1 cellular context compared by ENCODE assay signal in genomic region chr6:157981132-157981394, GRCh38.
TF ChIP-seq lines count a peak whose summit lies in the region.

No MANE protein-coding gene starts in this region.

TF ChIP-seq in K562, 482 proteins besides CTCF, POLR2A, EP300 and RAD21 (continued from another document and continues in another):
- TF ChIP-seq ARID4B (CRISPR knock-in tag; IDR thresholded peaks at IDR 0.05) (peak; percentile 75), ZBTB2 (IDR thresholded peaks at IDR 0.05) (peak; percentile 64; the same call in 1 of the 2 replicates), ESRRA (IDR thresholded peaks at IDR 0.05; ENCODE audit: borderline replicate concordance, low read depth) (no peak), CBFB (CRISPR knock-in tag; IDR thresholded peaks at IDR 0.05) (peak; percentile 84), HMG20B (CRISPR knock-in tag; IDR thresholded peaks at IDR 0.05) (no peak), PKNOX1 (IDR thresholded peaks at IDR 0.05) (0 out of 2 replicates have a peak, but pooled peaks have one; percentile 41), IRF1 (CRISPR knock-in tag; IDR thresholded peaks at IDR 0.05; ENCODE audit: borderline replicate concordance) (no peak), FOXK2 (conservative IDR thresholded peaks at IDR 0.05 in 1 of 2, IDR thresholded peaks at IDR 0.05 in 1 of 2; ENCODE audit: low read depth in 2 of 2) (0 out of 4 replicates have a peak, but pooled peaks of 1 of the 2 experiments have one; percentile 70), USF1 (CRISPR knock-in tag; IDR thresholded peaks at IDR 0.05) (peak; percentile 95), MLLT1 (IDR thresholded peaks at IDR 0.05) (peak in 1 of 2 experiments; percentile 60; a peak in 1 of 4 replicates), TFE3 (CRISPR knock-in tag; IDR thresholded peaks at IDR 0.05) (peak; percentile 93), ZNF511 (CRISPR knock-in tag; IDR thresholded peaks at IDR 0.05) (peak; percentile 82; the same call in 1 of the 2 replicates), ARID1B (IDR thresholded peaks at IDR 0.05) (peak; percentile 47), JUN (IDR thresholded peaks at IDR 0.05; ENCODE audit: borderline replicate concordance, low read depth, low read length) (peak; percentile 6; the same call in 1 of the 2 replicates), JUN (CRISPR knock-in tag; IDR thresholded peaks at IDR 0.05; ENCODE audit: borderline replicate concordance) (no peak), RBM22 (IDR thresholded peaks at IDR 0.05; ENCODE audit: low read depth, low read length, poor library complexity, severe bottlenecking) (no peak), USF2 (CRISPR knock-in tag; IDR thresholded peaks at IDR 0.05) (peak; percentile 86), ZKSCAN1 (IDR thresholded peaks at IDR 0.05; ENCODE audit: low read depth, low read length) (0 out of 2 replicates have a peak, but pooled peaks have one; percentile 18), SMARCA4 (IDR thresholded peaks at IDR 0.05) (0 out of 2 replicates have a peak, but pooled peaks have one; percentile 63), KAT7 (CRISPR knock-in tag; IDR thresholded peaks at IDR 0.05; ENCODE audit: borderline replicate concordance) (peak; percentile 26; the same call in 1 of the 2 replicates), EP400 (IDR thresholded peaks at IDR 0.05) (peak; percentile 78), ETV6 (IDR thresholded peaks at IDR 0.05; ENCODE audit: borderline replicate concordance in 1 of 2, low read depth in 2 of 2, low read length in 1 of 2) (peak in 1 of 2 experiments; percentile 50; a peak in 1 of 4 replicates), ETV6 (CRISPR knock-in tag; IDR thresholded peaks at IDR 0.05; ENCODE audit: borderline replicate concordance) (no peak), MAX (CRISPR knock-in tag; IDR thresholded peaks at IDR 0.05) (peak; percentile 76), ZNF76 (CRISPR knock-in tag; IDR thresholded peaks at IDR 0.05; ENCODE audit: borderline replicate concordance) (0 out of 2 replicates have a peak, but pooled peaks have one; percentile 57), ZNF444 (CRISPR knock-in tag; IDR thresholded peaks at IDR 0.05) (no peak), ARID3A (IDR thresholded peaks at IDR 0.05; ENCODE audit: borderline replicate concordance, low read depth, low read length) (no peak), ZNF217 (CRISPR knock-in tag; IDR thresholded peaks at IDR 0.05) (no peak), JUND (IDR thresholded peaks at IDR 0.05; ENCODE audit: borderline replicate concordance, low read depth, low read length) (0 out of 2 replicates have a peak, but pooled peaks have one; percentile 2), JUND (tag; IDR thresholded peaks at IDR 0.05; ENCODE audit: borderline replicate concordance, low read depth, low read length) (0 out of 3 replicates have a peak, but pooled peaks have one; percentile 24), ZNF23 (CRISPR knock-in tag; IDR thresholded peaks at IDR 0.05) (no peak), MXD1 (CRISPR knock-in tag; IDR thresholded peaks at IDR 0.05; ENCODE audit: borderline replicate concordance, poor library complexity, severe bottlenecking) (peak; percentile 28), SMARCA5 (IDR thresholded peaks at IDR 0.05) (peak; percentile 36; the same call in 1 of the 2 replicates), ID3 (CRISPR knock-in tag; IDR thresholded peaks at IDR 0.05) (no peak), ID3 (tag; IDR thresholded peaks at IDR 0.05) (peak; percentile 67; the same call in 1 of the 2 replicates), HNRNPH1 (optimal IDR thresholded peaks at IDR 0.05; ENCODE audit: low read depth, low read length) (no peak), IRF9 (tag; IDR thresholded peaks at IDR 0.05) (no peak), NELFE (IDR thresholded peaks at IDR 0.05; ENCODE audit: insufficient read depth, insufficient read length) (no peak), RAD51 (IDR thresholded peaks at IDR 0.05; ENCODE audit: borderline replicate concordance, low read depth) (peak; percentile 90), ZNF583 (CRISPR knock-in tag; IDR thresholded peaks at IDR 0.05) (no peak)
